Comparison of ENCODE assay signal across 8 cellular contexts in genomic region chr3:125163739-125164601, GRCh38. TPM values are rescaled to one million over a fixed set of nuclear protein-coding genes. Genes with fewer than 3 reads are reported as not detected.
DNase-seq lines count a peak whose midpoint lies in the region; ATAC-seq, FAIRE-seq and TF ChIP-seq lines count a peak whose summit lies in the region.

No MANE protein-coding gene starts in this region.

- H3K27ac ChIP-seq in CD4-positive, alpha-beta T cell (ENCODE audit: low read depth, low read length), result no peak overlapping the region

- H3K4me3 Mint-ChIP-seq in CD4-positive, alpha-beta T cell, result no peak overlapping the region

- H3K27ac Mint-ChIP-seq in CD4-positive, alpha-beta T cell, result no peak overlapping the region

- intact Hi-C loops in CD4-positive, alpha-beta T cell (cut with DNase I, micrococcal nuclease), result no loop called here

- POLR2A ChIA-PET in CD4-positive, alpha-beta T cell (lab: Charles Lee), result no interaction called here

- H3K36me3 ChIP-seq in bronchial epithelial cell (ENCODE audit: control insufficient read depth, insufficient read depth, low read length), result no peaks in the 10 kb centered on the region

- DNase-seq in GM12864 (ENCODE audit: low read depth) (no peak), bronchial epithelial cell (ENCODE audit: low read depth) (peak; percentile 56), myocyte (ENCODE audit: low read depth) (peak; percentile 62), NCI-H748 treated with DMSO at 0.1 percent for 48 hours (lab: John Stamatoyannopoulos, UW) (no peak)
- DNase-seq in activated CD4-positive, CD25-positive, alpha-beta regulatory T cell treated with anti-CD3 and anti-CD28 coated beads, Interleukin-2, amount 50 U/mL, for 72 hours, result no peak
- DNase-seq in CD4-positive, alpha-beta T cell, result no peak

- CTCF ChIA-PET in CD4-positive, alpha-beta T cell (lab: Charles Lee), result interaction anchor here (0.6 kb wide), 1 partner anchor 155 kb away, joined by 4 read pairs; no protein-coding TSS in a partner anchor

- no peak for FAIRE-seq in bronchial epithelial cell (lab: Jason Lieb, UNC)

- H3K9me3 ChIP-seq in CD4-positive, alpha-beta T cell (ENCODE audit: control insufficient read depth, low read length), result no peaks in the 10 kb centered on the region

- no peaks in the 10 kb centered on the region for H3K36me3 Mint-ChIP-seq in CD4-positive, alpha-beta T cell (ENCODE audit: low read depth)

- H3K4me3 ChIP-seq in GM12864 (ENCODE audit: low read depth, low read length) (no peak overlapping the region), bronchial epithelial cell (ENCODE audit: low read depth, low read length) (no peak overlapping the region)

- no peaks in the 10 kb centered on the region for H3K4me1 Mint-ChIP-seq in CD4-positive, alpha-beta T cell (ENCODE audit: low read depth)

- H3K27me3 ChIP-seq in bronchial epithelial cell (ENCODE audit: control insufficient read depth, insufficient read depth, low read length), result no peaks in the 10 kb centered on the region
- no peaks in the 10 kb centered on the region for H3K27me3 ChIP-seq in CD4-positive, alpha-beta T cell (ENCODE audit: control insufficient read depth, insufficient read depth, low read length)

- H3K27me3 Mint-ChIP-seq in CD4-positive, alpha-beta T cell, result no peaks in the 10 kb centered on the region

- TF ChIP-seq CTCF in GM12864 (IDR thresholded peaks at IDR 0.05; ENCODE audit: low read depth, low read length, missing control alignments), result peak; percentile 18
- no peak for TF ChIP-seq CTCF in bronchial epithelial cell (IDR thresholded peaks at IDR 0.05; ENCODE audit: insufficient read depth, low read length, severe bottlenecking)
- TF ChIP-seq CTCF in CD4-positive, alpha-beta T cell (IDR thresholded peaks at IDR 0.05), result no peak

- peak; percentile 47 for ATAC-seq in HG03442 (IDR thresholded peaks at IDR 0.05; ENCODE audit: unreplicated experiment)
- ATAC-seq in activated CD4-positive, CD25-positive, alpha-beta regulatory T cell treated with anti-CD3 and anti-CD28 coated beads, Interleukin-2, amount 50 U/mL, for 24 hours, result no peak
- no peak for ATAC-seq in CD4-positive, alpha-beta T cell (ENCODE audit: poor library complexity)

- H3K9me3 Mint-ChIP-seq in CD4-positive, alpha-beta T cell, result no peaks in the 10 kb centered on the region

RNA-seq across cellular contexts. Expression of gene SLC12A8, which starts 48.6 kb away (rescaled TPM):
- total RNA-seq in bronchial epithelial cell (10.9 and 19.2 TPM in 2 replicates), myocyte (10.2 and 12.2 TPM in 2 replicates)
- polyA plus RNA-seq in myocyte (2012), result 25.4 TPM
- under 1 TPM; 0.36 to 0.38 TPM for total RNA-seq in CD4-positive, alpha-beta T cell

Comparison
In these comparisons a context has a peak if more than half of its experiments do, and no peak if none do; other contexts are left out.
1. DNase-seq: peak in bronchial epithelial cell (single experiment) and myocyte (single experiment); none in GM12864 (single experiment), activated CD4-positive, CD25-positive, alpha-beta regulatory T cell treated with anti-CD3 and anti-CD28 coated beads, Interleukin-2, amount 50 U/mL, for 72 hours (single experiment), NCI-H748 treated with DMSO at 0.1 percent for 48 hours (single experiment) and CD4-positive, alpha-beta T cell (0 of 10).